In genomic region chr5:77015938-77016569, GRCh38 we compare ENCODE assay signal across 8 cellular contexts. TPM values are rescaled to one million over a fixed set of nuclear protein-coding genes. Genes with fewer than 3 reads are reported as not detected.
DNase-seq lines count a peak whose midpoint lies in the region; ATAC-seq, FAIRE-seq and TF ChIP-seq lines count a peak whose summit lies in the region.

No MANE protein-coding gene starts in this region.

- POLR2A ChIA-PET in AG04449 (lab: Yijun Ruan, JAX): no interaction called here

- TF ChIP-seq POLR2A in GM12891 (IDR thresholded peaks at IDR 0.05; ENCODE audit: low read depth, low read length): no peak

- H3K4me3 ChIP-seq in AG04449 (ENCODE audit: low read depth, low read length): no peak overlapping the region

- peak; percentile 92 for FAIRE-seq in GM12891 (lab: Jason Lieb, UNC)
- FAIRE-seq in RCC 7860 (lab: Jason Lieb, UNC): no peak
- peak; percentile 66 for FAIRE-seq in frontal cortex (lab: Jason Lieb, UNC)

- ATAC-seq in HG03565 (IDR thresholded peaks at IDR 0.05; ENCODE audit: unreplicated experiment): no peak

- CTCF ChIA-PET in AG04449 (lab: Yijun Ruan, JAX): interaction anchor here (0.6 to 3.9 kb wide), 26 partner anchors 8 to 613 kb away, joined by 3 to 153 read pairs (median 4); partner anchors contain the start of genes AGGF1 and S100Z

- TF ChIP-seq CTCF in AG04449 (IDR thresholded peaks at IDR 0.05; ENCODE audit: insufficient read depth, low read length, missing control alignments): no peak

- peak; percentile 4 for DNase-seq in AG04449 (ENCODE audit: low read depth, low spot score)
- no peak for DNase-seq in GM12891 (ENCODE audit: insufficient read length, low spot score)
- peak; percentile 5 for DNase-seq in RCC 7860 (ENCODE audit: low spot score)
- DNase-seq in frontal cortex (ENCODE audit: low spot score in 2 of 2): peak in 1 of 2 donors; percentile 18
- DNase-seq in stromal cell of bone marrow (ENCODE audit: low read depth): peak; percentile 45
- DNase-seq in NCI-H526 treated with DMSO at 0.1 percent for 48 hours (lab: John Stamatoyannopoulos, UW): no peak
- DNase-seq in central memory CD4-positive, alpha-beta T cell: no peak

TF ChIP-seq in GM12891, 5 proteins besides CTCF, POLR2A, EP300 and RAD21:
- TF ChIP-seq PAX5 (IDR thresholded peaks at IDR 0.05; ENCODE audit: insufficient read depth, low read length, severe bottlenecking) (no peak), TAF1 (IDR thresholded peaks at IDR 0.05; ENCODE audit: low read depth, low read length) (no peak), SPI1 (IDR thresholded peaks at IDR 0.05; ENCODE audit: low read depth, low read length) (no peak), POU2F2 (IDR thresholded peaks at IDR 0.05; ENCODE audit: low read depth, low read length) (no peak), POLR2AphosphoS5 (IDR thresholded peaks at IDR 0.05; ENCODE audit: low read depth, low read length) (no peak)

RNA-seq across cellular contexts. Expression of gene AGGF1, which starts 14.2 kb away (rescaled TPM):
- polyA plus RNA-seq in GM12891 (2012; ENCODE audit: low read depth, missing spikeins): 8.1 TPM
- 32.6 TPM for total RNA-seq in frontal cortex

Comparison
In these comparisons a context has a peak if more than half of its experiments do, and no peak if none do; other contexts are left out.
1. DNase-seq: peak in AG04449 (single experiment), RCC 7860 (single experiment) and stromal cell of bone marrow (single experiment); none in GM12891 (single experiment), NCI-H526 treated with DMSO at 0.1 percent for 48 hours (single experiment) and central memory CD4-positive, alpha-beta T cell (single experiment).